In genomic region chr11:130166457-130166784, GRCh38 we compare ENCODE assay signal across 8 cellular contexts. TPM values are rescaled to one million over a fixed set of nuclear protein-coding genes. Genes with fewer than 3 reads are reported as not detected.
DNase-seq lines count a peak whose midpoint lies in the region; ATAC-seq and TF ChIP-seq lines count a peak whose summit lies in the region.

No MANE protein-coding gene starts in this region.

- H3K36me3 Mint-ChIP-seq in activated naive CD8-positive, alpha-beta T cell treated with anti-CD3 and anti-CD28 coated beads, Interleukin-2, amount 50 U/mL, for 24 hours (ENCODE audit: low read depth) = no peaks in the 10 kb centered on the region
- no peaks in the 10 kb centered on the region for H3K36me3 Mint-ChIP-seq in activated naive CD8-positive, alpha-beta T cell treated with anti-CD3 and anti-CD28 coated beads for 36 hours
- no peaks in the 10 kb centered on the region for H3K36me3 Mint-ChIP-seq in CD8-positive, alpha-beta memory T cell
- H3K36me3 Mint-ChIP-seq in activated CD4-positive, alpha-beta T cell treated with anti-CD3 and anti-CD28 coated beads, Interleukin-2, amount 10 ng/mL, durations not matched to agents 24 days and 14 days (ENCODE audit: low read depth) = no peaks in the 10 kb centered on the region

- H3K4me3 ChIP-seq in thyroid gland (replicated peaks in 1 of 3) = no peak overlapping the region
- no peak overlapping the region for H3K4me3 ChIP-seq in CD8-positive, alpha-beta memory T cell (ENCODE audit: low read length)
- H3K4me3 ChIP-seq in spleen = no peak overlapping the region

- peak; percentile 60 for ATAC-seq in activated naive CD8-positive, alpha-beta T cell treated with anti-CD3 and anti-CD28 coated beads, Interleukin-2, amount 50 U/mL, for 24 hours

- TF ChIP-seq CTCF in thyroid gland (IDR thresholded peaks at IDR 0.05) = no peak
- TF ChIP-seq CTCF in spleen (IDR thresholded peaks at IDR 0.05 in 8 of 11, conservative IDR thresholded peaks at IDR 0.05 in 3 of 11) = no peak

- peaks cover 16% of the 10 kb centered on the region for H3K4me1 Mint-ChIP-seq in activated naive CD8-positive, alpha-beta T cell treated with anti-CD3 and anti-CD28 coated beads, Interleukin-2, amount 50 U/mL, for 24 hours
- no peaks in the 10 kb centered on the region for H3K4me1 Mint-ChIP-seq in activated naive CD8-positive, alpha-beta T cell treated with anti-CD3 and anti-CD28 coated beads for 36 hours
- peaks cover 0 to 3% (median 0%) of the 10 kb centered on the region in 3 donors for H3K4me1 Mint-ChIP-seq in CD8-positive, alpha-beta memory T cell
- no peaks in the 10 kb centered on the region for H3K4me1 Mint-ChIP-seq in activated CD4-positive, alpha-beta T cell treated with anti-CD3 and anti-CD28 coated beads, Interleukin-2, amount 10 ng/mL, durations not matched to agents 24 days and 14 days

- no peaks in the 10 kb centered on the region for H3K36me3 ChIP-seq in thyroid gland
- no peaks in the 10 kb centered on the region for H3K36me3 ChIP-seq in CD8-positive, alpha-beta memory T cell (ENCODE audit: insufficient read depth, low read length)
- H3K36me3 ChIP-seq in spleen = no peaks in the 10 kb centered on the region

- H3K27ac ChIP-seq in thyroid gland (peak overlapping the region; percentile 64 to 82 (median 72)), spleen (peak overlapping the region in 2 of 8 donors; percentile 22 to 39)
- H3K27ac ChIP-seq in CD8-positive, alpha-beta memory T cell (ENCODE audit: low read depth, low read length) = no peak overlapping the region

- WGBS in thyroid gland, 2 donors = 28 to 44% methylated on average over 4 of the region's 4 CpGs
- WGBS in spleen, 5 donors = 37 to 60% (median 51%) methylated on average over 4 of the region's 4 CpGs

- TF ChIP-seq POLR2A in thyroid gland (IDR thresholded peaks at IDR 0.05) (peak in 1 of 2 donors; percentile 39), spleen (IDR thresholded peaks at IDR 0.05) (no peak)

- H3K27me3 Mint-ChIP-seq in activated naive CD8-positive, alpha-beta T cell treated with anti-CD3 and anti-CD28 coated beads, Interleukin-2, amount 50 U/mL, for 24 hours = peaks cover 45% of the 10 kb centered on the region
- H3K27me3 Mint-ChIP-seq in activated naive CD8-positive, alpha-beta T cell treated with anti-CD3 and anti-CD28 coated beads for 36 hours = peaks cover 58% of the 10 kb centered on the region
- H3K27me3 Mint-ChIP-seq in CD8-positive, alpha-beta memory T cell = peaks cover 24 to 73% of the 10 kb centered on the region in 2 donors
- peaks cover 30% of the 10 kb centered on the region for H3K27me3 Mint-ChIP-seq in activated CD4-positive, alpha-beta T cell treated with anti-CD3 and anti-CD28 coated beads, Interleukin-2, amount 10 ng/mL, durations not matched to agents 24 days and 14 days

- H3K9me3 Mint-ChIP-seq in activated naive CD8-positive, alpha-beta T cell treated with anti-CD3 and anti-CD28 coated beads, Interleukin-2, amount 50 U/mL, for 24 hours = no peaks in the 10 kb centered on the region
- no peaks in the 10 kb centered on the region for H3K9me3 Mint-ChIP-seq in activated naive CD8-positive, alpha-beta T cell treated with anti-CD3 and anti-CD28 coated beads for 36 hours
- H3K9me3 Mint-ChIP-seq in CD8-positive, alpha-beta memory T cell = no peaks in the 10 kb centered on the region
- no peaks in the 10 kb centered on the region for H3K9me3 Mint-ChIP-seq in activated CD4-positive, alpha-beta T cell treated with anti-CD3 and anti-CD28 coated beads, Interleukin-2, amount 10 ng/mL, durations not matched to agents 24 days and 14 days

- H3K27me3 ChIP-seq in thyroid gland (no peaks in the 10 kb centered on the region), spleen (replicated peaks in 1 of 7) (peaks cover 0 to 35% (median 5%) of the 10 kb centered on the region in 7 donors)
- H3K27me3 ChIP-seq in CD8-positive, alpha-beta memory T cell (ENCODE audit: insufficient read depth, low read length, poor library complexity, severe bottlenecking) = peaks cover 4% of the 10 kb centered on the region

- H3K9me3 ChIP-seq in thyroid gland = no peaks in the 10 kb centered on the region
- H3K9me3 ChIP-seq in CD8-positive, alpha-beta memory T cell (ENCODE audit: low read length) = no peaks in the 10 kb centered on the region
- no peaks in the 10 kb centered on the region for H3K9me3 ChIP-seq in spleen

- POLR2A ChIA-PET in CD8-positive, alpha-beta memory T cell (lab: Charles Lee) = no interaction called here

- no peak overlapping the region for H3K27ac Mint-ChIP-seq in activated naive CD8-positive, alpha-beta T cell treated with anti-CD3 and anti-CD28 coated beads, Interleukin-2, amount 50 U/mL, for 24 hours
- H3K27ac Mint-ChIP-seq in activated naive CD8-positive, alpha-beta T cell treated with anti-CD3 and anti-CD28 coated beads for 36 hours = no peak overlapping the region
- H3K27ac Mint-ChIP-seq in CD8-positive, alpha-beta memory T cell = no peak overlapping the region
- no peak overlapping the region for H3K27ac Mint-ChIP-seq in activated CD4-positive, alpha-beta T cell treated with anti-CD3 and anti-CD28 coated beads, Interleukin-2, amount 10 ng/mL, durations not matched to agents 24 days and 14 days

- H3K4me3 Mint-ChIP-seq in activated naive CD8-positive, alpha-beta T cell treated with anti-CD3 and anti-CD28 coated beads, Interleukin-2, amount 50 U/mL, for 24 hours = no peak overlapping the region
- H3K4me3 Mint-ChIP-seq in activated naive CD8-positive, alpha-beta T cell treated with anti-CD3 and anti-CD28 coated beads for 36 hours = no peak overlapping the region
- no peak overlapping the region for H3K4me3 Mint-ChIP-seq in CD8-positive, alpha-beta memory T cell
- no peak overlapping the region for H3K4me3 Mint-ChIP-seq in activated CD4-positive, alpha-beta T cell treated with anti-CD3 and anti-CD28 coated beads, Interleukin-2, amount 10 ng/mL, durations not matched to agents 24 days and 14 days

- CTCF ChIA-PET in CD8-positive, alpha-beta memory T cell (lab: Charles Lee) = no interaction called here

- no peak for DNase-seq in activated naive CD8-positive, alpha-beta T cell treated with anti-CD3 and anti-CD28 coated beads, Interleukin-2, amount 50 U/mL, for 24 hours
- no peak for DNase-seq in activated naive CD8-positive, alpha-beta T cell treated with anti-CD3 and anti-CD28 coated beads for 36 hours
- DNase-seq in NCI-H82 treated with DMSO at 0.1 percent for 48 hours (lab: John Stamatoyannopoulos, UW; ENCODE audit: unreplicated experiment) (peak; percentile 1), fibroblast of gingiva (ENCODE audit: low read depth) (peak; percentile 76), thyroid gland (peak; percentile 84 to 89), spleen (no peak)
- DNase-seq in CD8-positive, alpha-beta memory T cell = no peak
- no peak for DNase-seq in activated CD4-positive, alpha-beta T cell treated with anti-CD3 and anti-CD28 coated beads, Interleukin-2, amount 10 ng/mL, durations not matched to agents 24 days and 14 days

- H3K4me1 ChIP-seq in thyroid gland (peaks cover 31 to 72% of the 10 kb centered on the region in 2 donors), spleen (peaks cover 0 to 55% (median 33%) of the 10 kb centered on the region in 6 donors)
- no peaks in the 10 kb centered on the region for H3K4me1 ChIP-seq in CD8-positive, alpha-beta memory T cell (ENCODE audit: insufficient read depth, low read length)

- intact Hi-C loops in thyroid gland (cut with DNase I) = no loop called here
- intact Hi-C loops in spleen (cut with DNase I; ENCODE audit: low total_unique reads) = no loop called here
- intact Hi-C loops in activated CD4-positive, alpha-beta T cell treated with anti-CD3 and anti-CD28 coated beads, Interleukin-2, amount 10 ng/mL, durations not matched to agents 24 days and 14 days (cut with micrococcal nuclease) = no loop called here

RNA-seq across cellular contexts. Expression of gene ST14, which starts 6.8 kb away (rescaled TPM):
- under 1 TPM; 0.14 to 0.48 TPM for total RNA-seq in activated naive CD8-positive, alpha-beta T cell treated with anti-CD3 and anti-CD28 coated beads for 36 hours
- total RNA-seq in thyroid gland (100 to 1,000 TPM in 2 of 4 donors, 10 to 100 TPM in 2; 53.3 to 102 (median 90.7) TPM), spleen (10 to 100 TPM in 6 of 7 donors, 1 to 10 TPM in 1; 7.1 to 20.2 (median 12.5) TPM)
- total RNA-seq in CD8-positive, alpha-beta memory T cell = under 1 TPM; 0.18 to 0.35 TPM
- not detected for polyA plus RNA-seq in CD8-positive, alpha-beta memory T cell
- polyA plus RNA-seq in spleen = 10 to 100 TPM; 10.7 to 25.9 (median 12.5) TPM
- 0.14 TPM in 1 of 2 replicates, not detected in the other for total RNA-seq in activated CD4-positive, alpha-beta T cell treated with anti-CD3 and anti-CD28 coated beads, Interleukin-2, amount 10 ng/mL, durations not matched to agents 24 days and 14 days

Comparison
In these comparisons a context has a peak if more than half of its experiments do, and no peak if none do; other contexts are left out.
1. DNase-seq: peak in NCI-H82 treated with DMSO at 0.1 percent for 48 hours (single experiment), fibroblast of gingiva (single experiment) and thyroid gland (2 of 2); none in activated naive CD8-positive, alpha-beta T cell treated with anti-CD3 and anti-CD28 coated beads, Interleukin-2, amount 50 U/mL, for 24 hours (single experiment), activated naive CD8-positive, alpha-beta T cell treated with anti-CD3 and anti-CD28 coated beads for 36 hours (single experiment), CD8-positive, alpha-beta memory T cell (0 of 5), spleen (single experiment) and activated CD4-positive, alpha-beta T cell treated with anti-CD3 and anti-CD28 coated beads, Interleukin-2, amount 10 ng/mL, durations not matched to agents 24 days and 14 days (single experiment).